Comparison of ENCODE assay signal across 23 cellular contexts in genomic region chr2:54475919-54476318, GRCh38.
"Had no signal": no experiment of that assay in that cellular context is flagged by ENCODE, and none has a peak within 500 bp of the region (broad histone marks: within the 10 kb centered on the region; RNA-seq: fewer than 3 reads in every experiment).

No MANE protein-coding gene starts in this region.

- H3K4me1 Mint-ChIP-seq: activated T-helper 17 cell treated with anti-CD3 and anti-CD28 coated beads, Interleukin-2, amount 50 U/mL, for 72 hours had no signal

- H3K9me3 ChIP-seq: colonic mucosa, gastrocnemius medialis, tibial nerve had no signal

- H3K4me3 ChIP-seq: colonic mucosa, dorsolateral prefrontal cortex, esophagus squamous epithelium, gastrocnemius medialis, tibial nerve had no signal

- H3K4me3 Mint-ChIP-seq: activated naive CD8-positive, alpha-beta T cell; activated T-cell treated with anti-CD3 and anti-CD28 coated beads, Interleukin-2, amount 50 U/mL, for 24 hours; activated T-helper 17 cell treated with anti-CD3 and anti-CD28 coated beads, Interleukin-2, amount 50 U/mL, for 72 hours had no signal

- H3K27ac Mint-ChIP-seq: activated naive CD8-positive, alpha-beta T cell; activated T-cell treated with anti-CD3 and anti-CD28 coated beads, Interleukin-2, amount 50 U/mL, for 24 hours; activated T-helper 17 cell treated with anti-CD3 and anti-CD28 coated beads, Interleukin-2, amount 50 U/mL, for 72 hours had no signal

- H3K27ac ChIP-seq: esophagus squamous epithelium, neutrophil, parathyroid adenoma had no signal

- H3K9me3 Mint-ChIP-seq: activated T-cell treated with anti-CD3 and anti-CD28 coated beads, Interleukin-2, amount 50 U/mL, for 24 hours; activated T-helper 17 cell treated with anti-CD3 and anti-CD28 coated beads, Interleukin-2, amount 50 U/mL, for 72 hours had no signal

- H3K27me3 Mint-ChIP-seq: activated naive CD8-positive, alpha-beta T cell; activated T-cell treated with anti-CD3 and anti-CD28 coated beads, Interleukin-2, amount 50 U/mL, for 24 hours had no signal

- H3K9ac ChIP-seq: parathyroid adenoma had no signal

- ATAC-seq: activated T-helper 17 cell treated with anti-CD3 and anti-CD28 coated beads, Interleukin-2, amount 50 U/mL, for 72 hours; left lobe of liver had no signal

- H2AFZ ChIP-seq: parathyroid adenoma had no signal

- H3K36me3 ChIP-seq: colonic mucosa, esophagus squamous epithelium, gastrocnemius medialis, neutrophil, tibial nerve had no signal

- DNase-seq: activated CD4-positive, alpha-beta T cell treated with anti-CD3 and anti-CD28 coated beads for 1 hour; activated CD8-positive, alpha-beta memory T cell treated with anti-CD3 and anti-CD28 coated beads for 24 hours; activated CD8-positive, alpha-beta memory T cell treated with anti-CD3 and anti-CD28 coated beads, Interleukin-2, amount 50 U/mL, for 4 hours; activated T-cell treated with anti-CD3 and anti-CD28 coated beads, Interleukin-2, amount 50 U/mL, for 24 hours; colonic mucosa; dorsolateral prefrontal cortex; esophagus squamous epithelium; gastrocnemius medialis; head of caudate nucleus; mammary epithelial cell; stimulated activated CD4-positive, alpha-beta T cell treated with anti-CD3 and anti-CD28 coated beads, Interleukin-4, amount 100 ng/mL, for 24 hours; stimulated activated naive CD4-positive, alpha-beta T cell treated with Interleukin-2 at 50 U/mL for 16 hours; T-helper 1 cell had no signal

- H3K27me3 ChIP-seq: colonic mucosa, dorsolateral prefrontal cortex, esophagus squamous epithelium, gastrocnemius medialis, neutrophil, tibial nerve had no signal

- FAIRE-seq: astrocyte, keratinocyte, TTC549, urothelium cell line had no signal
